1 cellular context compared by ENCODE assay signal in the genomic region with DNA sequence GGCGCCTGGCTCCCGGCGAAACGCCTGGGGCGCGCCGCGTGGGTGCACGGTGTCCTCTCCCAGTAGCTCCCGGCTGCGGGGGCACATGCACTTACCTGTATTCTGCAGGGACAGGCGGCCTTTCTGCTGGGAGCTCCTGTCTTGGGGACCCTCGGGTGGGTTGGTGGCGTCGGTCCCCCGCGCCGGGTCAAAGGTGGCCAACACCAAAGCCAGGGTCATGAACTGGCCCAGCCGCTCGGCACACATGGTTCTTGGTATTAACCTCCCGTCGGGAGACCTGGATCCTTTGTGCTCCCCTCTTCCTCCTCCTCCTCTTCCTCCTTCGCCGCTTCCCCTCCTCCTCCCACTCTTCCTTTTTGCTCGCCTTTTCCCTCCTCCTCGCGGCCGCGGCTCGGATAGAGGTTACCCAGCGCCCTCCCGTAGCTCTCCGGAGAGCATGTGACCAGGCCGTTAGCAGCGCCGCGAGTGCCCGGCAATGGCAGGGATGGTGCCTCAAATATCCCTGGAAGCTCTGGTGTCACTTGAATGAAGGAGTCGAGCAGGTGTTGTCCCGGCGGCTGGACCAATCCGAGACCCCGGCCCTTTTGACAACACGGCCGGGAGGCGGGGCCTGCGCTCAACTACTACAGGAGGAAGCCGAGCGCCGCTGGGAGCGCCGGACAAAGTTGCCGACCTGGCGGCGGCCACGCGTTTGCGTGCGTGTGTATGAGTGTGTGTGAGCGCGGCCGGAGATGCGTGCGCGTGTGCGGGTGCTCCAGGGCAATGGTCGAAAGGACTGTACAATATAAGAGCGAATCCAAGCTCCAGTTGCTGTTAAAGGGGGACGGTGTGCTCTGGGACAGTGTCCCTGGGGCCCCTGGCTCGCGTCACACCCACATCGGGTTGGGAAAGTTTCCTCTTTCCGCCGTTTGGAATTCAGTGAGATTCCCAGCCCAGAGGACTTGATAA.
A peak's percentile ranks its signal among the peaks of the same experiment; 100 is the strongest.
TF ChIP-seq lines count a peak whose summit lies in the region.

A gene with protein sequence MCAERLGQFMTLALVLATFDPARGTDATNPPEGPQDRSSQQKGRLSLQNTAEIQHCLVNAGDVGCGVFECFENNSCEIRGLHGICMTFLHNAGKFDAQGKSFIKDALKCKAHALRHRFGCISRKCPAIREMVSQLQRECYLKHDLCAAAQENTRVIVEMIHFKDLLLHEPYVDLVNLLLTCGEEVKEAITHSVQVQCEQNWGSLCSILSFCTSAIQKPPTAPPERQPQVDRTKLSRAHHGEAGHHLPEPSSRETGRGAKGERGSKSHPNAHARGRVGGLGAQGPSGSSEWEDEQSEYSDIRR (minus strand): TSS at position 467 of the 948 bp plus-strand sequence. CDS start 221 bp downstream, at position 246.

TF ChIP-seq in HEK293, 187 proteins besides CTCF, POLR2A, EP300 and RAD21 (continued from another document):
- TF ChIP-seq, protein P1, sequence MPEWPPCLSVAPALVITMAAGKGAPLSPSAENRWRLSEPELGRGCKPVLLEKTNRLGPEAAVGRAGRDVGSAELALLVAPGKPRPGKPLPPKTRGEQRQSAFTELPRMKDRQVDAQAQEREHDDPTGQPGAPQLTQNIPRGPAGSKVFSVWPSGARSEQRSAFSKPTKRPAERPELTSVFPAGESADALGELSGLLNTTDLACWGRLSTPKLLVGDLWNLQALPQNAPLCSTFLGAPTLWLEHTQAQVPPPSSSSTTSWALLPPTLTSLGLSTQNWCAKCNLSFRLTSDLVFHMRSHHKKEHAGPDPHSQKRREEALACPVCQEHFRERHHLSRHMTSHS (tag by site-specific recombination; IDR thresholded peaks at IDR 0.05) = no peak
- TF ChIP-seq ZNF514 (tag by site-specific recombination; IDR thresholded peaks at IDR 0.05) (no peak), MZF1 (tag by site-specific recombination; IDR thresholded peaks at IDR 0.05; ENCODE audit: borderline replicate concordance) (no peak; the same call in 1 of the 2 replicates), ZNF610 (tag by site-specific recombination; IDR thresholded peaks at IDR 0.05; ENCODE audit: borderline replicate concordance) (0 out of 2 replicates have a peak, but pooled peaks have one; percentile 63), ZNF146 (tag by site-specific recombination; IDR thresholded peaks at IDR 0.05) (peak; percentile 19; the same call in 1 of the 2 replicates), KLF16 (tag by site-specific recombination; IDR thresholded peaks at IDR 0.05) (peak; percentile 70), ZNF768 (tag by site-specific recombination; IDR thresholded peaks at IDR 0.05) (no peak), WT1 (tag by site-specific recombination; IDR thresholded peaks at IDR 0.05) (peak; percentile 29; the same call in 1 of the 2 replicates), ZFP69B (tag by site-specific recombination; IDR thresholded peaks at IDR 0.05) (peak; percentile 15; the same call in 1 of the 2 replicates), MEIS1 (CRISPR knock-in tag; IDR thresholded peaks at IDR 0.05; ENCODE audit: borderline replicate concordance) (no peak), ZNF221 (tag by site-specific recombination; IDR thresholded peaks at IDR 0.05; ENCODE audit: borderline replicate concordance) (no peak), ZNF133 (tag by site-specific recombination; IDR thresholded peaks at IDR 0.05) (0 out of 2 replicates have a peak, but pooled peaks have one; percentile 53), EGR2 (tag by site-specific recombination; IDR thresholded peaks at IDR 0.05; ENCODE audit: low read depth) (peak; percentile 91), ZNF660 (tag by site-specific recombination; IDR thresholded peaks at IDR 0.05) (no peak; the same call in none of the 2 replicates), ZNF248 (tag by site-specific recombination; IDR thresholded peaks at IDR 0.05) (no peak), ZBTB17 (tag by site-specific recombination; IDR thresholded peaks at IDR 0.05) (peak; percentile 77), ZNF426 (tag by site-specific recombination; IDR thresholded peaks at IDR 0.05) (no peak), ZSCAN23 (tag by site-specific recombination; IDR thresholded peaks at IDR 0.05) (peak; percentile 89), OVOL3 (tag by site-specific recombination; IDR thresholded peaks at IDR 0.05) (peak; percentile 72; the same call in 1 of the 2 replicates)
- TF ChIP-seq, protein P2, sequence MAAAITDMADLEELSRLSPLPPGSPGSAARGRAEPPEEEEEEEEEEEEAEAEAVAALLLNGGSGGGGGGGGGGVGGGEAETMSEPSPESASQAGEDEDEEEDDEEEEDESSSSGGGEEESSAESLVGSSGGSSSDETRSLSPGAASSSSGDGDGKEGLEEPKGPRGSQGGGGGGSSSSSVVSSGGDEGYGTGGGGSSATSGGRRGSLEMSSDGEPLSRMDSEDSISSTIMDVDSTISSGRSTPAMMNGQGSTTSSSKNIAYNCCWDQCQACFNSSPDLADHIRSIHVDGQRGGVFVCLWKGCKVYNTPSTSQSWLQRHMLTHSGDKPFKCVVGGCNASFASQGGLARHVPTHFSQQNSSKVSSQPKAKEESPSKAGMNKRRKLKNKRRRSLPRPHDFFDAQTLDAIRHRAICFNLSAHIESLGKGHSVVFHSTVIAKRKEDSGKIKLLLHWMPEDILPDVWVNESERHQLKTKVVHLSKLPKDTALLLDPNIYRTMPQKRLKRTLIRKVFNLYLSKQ (tag by site-specific recombination; IDR thresholded peaks at IDR 0.05; ENCODE audit: borderline replicate concordance) = no peak
- TF ChIP-seq, protein P3, sequence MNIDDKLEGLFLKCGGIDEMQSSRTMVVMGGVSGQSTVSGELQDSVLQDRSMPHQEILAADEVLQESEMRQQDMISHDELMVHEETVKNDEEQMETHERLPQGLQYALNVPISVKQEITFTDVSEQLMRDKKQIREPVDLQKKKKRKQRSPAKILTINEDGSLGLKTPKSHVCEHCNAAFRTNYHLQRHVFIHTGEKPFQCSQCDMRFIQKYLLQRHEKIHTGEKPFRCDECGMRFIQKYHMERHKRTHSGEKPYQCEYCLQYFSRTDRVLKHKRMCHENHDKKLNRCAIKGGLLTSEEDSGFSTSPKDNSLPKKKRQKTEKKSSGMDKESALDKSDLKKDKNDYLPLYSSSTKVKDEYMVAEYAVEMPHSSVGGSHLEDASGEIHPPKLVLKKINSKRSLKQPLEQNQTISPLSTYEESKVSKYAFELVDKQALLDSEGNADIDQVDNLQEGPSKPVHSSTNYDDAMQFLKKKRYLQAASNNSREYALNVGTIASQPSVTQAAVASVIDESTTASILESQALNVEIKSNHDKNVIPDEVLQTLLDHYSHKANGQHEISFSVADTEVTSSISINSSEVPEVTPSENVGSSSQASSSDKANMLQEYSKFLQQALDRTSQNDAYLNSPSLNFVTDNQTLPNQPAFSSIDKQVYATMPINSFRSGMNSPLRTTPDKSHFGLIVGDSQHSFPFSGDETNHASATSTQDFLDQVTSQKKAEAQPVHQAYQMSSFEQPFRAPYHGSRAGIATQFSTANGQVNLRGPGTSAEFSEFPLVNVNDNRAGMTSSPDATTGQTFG (tag by site-specific recombination; IDR thresholded peaks at IDR 0.05; ENCODE audit: borderline replicate concordance) = no peak
- TF ChIP-seq, protein P4, sequence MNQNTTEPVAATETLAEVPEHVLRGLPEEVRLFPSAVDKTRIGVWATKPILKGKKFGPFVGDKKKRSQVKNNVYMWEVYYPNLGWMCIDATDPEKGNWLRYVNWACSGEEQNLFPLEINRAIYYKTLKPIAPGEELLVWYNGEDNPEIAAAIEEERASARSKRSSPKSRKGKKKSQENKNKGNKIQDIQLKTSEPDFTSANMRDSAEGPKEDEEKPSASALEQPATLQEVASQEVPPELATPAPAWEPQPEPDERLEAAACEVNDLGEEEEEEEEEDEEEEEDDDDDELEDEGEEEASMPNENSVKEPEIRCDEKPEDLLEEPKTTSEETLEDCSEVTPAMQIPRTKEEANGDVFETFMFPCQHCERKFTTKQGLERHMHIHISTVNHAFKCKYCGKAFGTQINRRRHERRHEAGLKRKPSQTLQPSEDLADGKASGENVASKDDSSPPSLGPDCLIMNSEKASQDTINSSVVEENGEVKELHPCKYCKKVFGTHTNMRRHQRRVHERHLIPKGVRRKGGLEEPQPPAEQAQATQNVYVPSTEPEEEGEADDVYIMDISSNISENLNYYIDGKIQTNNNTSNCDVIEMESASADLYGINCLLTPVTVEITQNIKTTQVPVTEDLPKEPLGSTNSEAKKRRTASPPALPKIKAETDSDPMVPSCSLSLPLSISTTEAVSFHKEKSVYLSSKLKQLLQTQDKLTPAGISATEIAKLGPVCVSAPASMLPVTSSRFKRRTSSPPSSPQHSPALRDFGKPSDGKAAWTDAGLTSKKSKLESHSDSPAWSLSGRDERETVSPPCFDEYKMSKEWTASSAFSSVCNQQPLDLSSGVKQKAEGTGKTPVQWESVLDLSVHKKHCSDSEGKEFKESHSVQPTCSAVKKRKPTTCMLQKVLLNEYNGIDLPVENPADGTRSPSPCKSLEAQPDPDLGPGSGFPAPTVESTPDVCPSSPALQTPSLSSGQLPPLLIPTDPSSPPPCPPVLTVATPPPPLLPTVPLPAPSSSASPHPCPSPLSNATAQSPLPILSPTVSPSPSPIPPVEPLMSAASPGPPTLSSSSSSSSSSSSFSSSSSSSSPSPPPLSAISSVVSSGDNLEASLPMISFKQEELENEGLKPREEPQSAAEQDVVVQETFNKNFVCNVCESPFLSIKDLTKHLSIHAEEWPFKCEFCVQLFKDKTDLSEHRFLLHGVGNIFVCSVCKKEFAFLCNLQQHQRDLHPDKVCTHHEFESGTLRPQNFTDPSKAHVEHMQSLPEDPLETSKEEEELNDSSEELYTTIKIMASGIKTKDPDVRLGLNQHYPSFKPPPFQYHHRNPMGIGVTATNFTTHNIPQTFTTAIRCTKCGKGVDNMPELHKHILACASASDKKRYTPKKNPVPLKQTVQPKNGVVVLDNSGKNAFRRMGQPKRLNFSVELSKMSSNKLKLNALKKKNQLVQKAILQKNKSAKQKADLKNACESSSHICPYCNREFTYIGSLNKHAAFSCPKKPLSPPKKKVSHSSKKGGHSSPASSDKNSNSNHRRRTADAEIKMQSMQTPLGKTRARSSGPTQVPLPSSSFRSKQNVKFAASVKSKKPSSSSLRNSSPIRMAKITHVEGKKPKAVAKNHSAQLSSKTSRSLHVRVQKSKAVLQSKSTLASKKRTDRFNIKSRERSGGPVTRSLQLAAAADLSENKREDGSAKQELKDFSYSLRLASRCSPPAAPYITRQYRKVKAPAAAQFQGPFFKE (tag by site-specific recombination; IDR thresholded peaks at IDR 0.05; ENCODE audit: borderline replicate concordance) = no peak
- TF ChIP-seq, protein P5, sequence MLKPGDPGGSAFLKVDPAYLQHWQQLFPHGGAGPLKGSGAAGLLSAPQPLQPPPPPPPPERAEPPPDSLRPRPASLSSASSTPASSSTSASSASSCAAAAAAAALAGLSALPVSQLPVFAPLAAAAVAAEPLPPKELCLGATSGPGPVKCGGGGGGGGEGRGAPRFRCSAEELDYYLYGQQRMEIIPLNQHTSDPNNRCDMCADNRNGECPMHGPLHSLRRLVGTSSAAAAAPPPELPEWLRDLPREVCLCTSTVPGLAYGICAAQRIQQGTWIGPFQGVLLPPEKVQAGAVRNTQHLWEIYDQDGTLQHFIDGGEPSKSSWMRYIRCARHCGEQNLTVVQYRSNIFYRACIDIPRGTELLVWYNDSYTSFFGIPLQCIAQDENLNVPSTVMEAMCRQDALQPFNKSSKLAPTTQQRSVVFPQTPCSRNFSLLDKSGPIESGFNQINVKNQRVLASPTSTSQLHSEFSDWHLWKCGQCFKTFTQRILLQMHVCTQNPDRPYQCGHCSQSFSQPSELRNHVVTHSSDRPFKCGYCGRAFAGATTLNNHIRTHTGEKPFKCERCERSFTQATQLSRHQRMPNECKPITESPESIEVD (tag by site-specific recombination; IDR thresholded peaks at IDR 0.05) = no peak
